12 cellular contexts compared by ENCODE assay signal in genomic region chr6:139308936-139309603, GRCh38. TPM values are rescaled to one million over a fixed set of nuclear protein-coding genes. Genes with fewer than 3 reads are reported as not detected.
A peak's percentile ranks its signal among the peaks of the same experiment; 100 is the strongest.
DNase-seq lines count a peak whose midpoint lies in the region; ATAC-seq and TF ChIP-seq lines count a peak whose summit lies in the region.
"Had no signal": no experiment of that assay in that cellular context is flagged by ENCODE, and none has a peak within 500 bp of the region (broad histone marks: within the 10 kb centered on the region; RNA-seq: fewer than 3 reads in every experiment).

No MANE protein-coding gene starts in this region.

- TF ChIP-seq CTCF in right atrium auricular region (IDR thresholded peaks at IDR 0.05) (no peak), uterus (IDR thresholded peaks at IDR 0.05) (no peak), esophagus muscularis mucosa (IDR thresholded peaks at IDR 0.05) (no peak)

- H3K27ac Mint-ChIP-seq in activated T-helper 17 cell treated with anti-CD3 and anti-CD28 coated beads, Interleukin-2, amount 50 U/mL, for 72 hours, result peak overlapping the region; percentile 15
- H3K27ac Mint-ChIP-seq: activated CD4-positive, alpha-beta T cell treated with anti-CD3 and anti-CD28 coated beads, Interleukin-2, amount 10 ng/mL, durations not matched to agents 7 days and 5 days had no signal

- H3K27me3 ChIP-seq in right atrium auricular region, result no peaks in the 10 kb centered on the region
- no peaks in the 10 kb centered on the region for H3K27me3 ChIP-seq in uterus
- no peaks in the 10 kb centered on the region for H3K27me3 ChIP-seq in esophagus muscularis mucosa

- peaks cover 11% of the 10 kb centered on the region for H3K4me1 Mint-ChIP-seq in activated T-helper 17 cell treated with anti-CD3 and anti-CD28 coated beads, Interleukin-2, amount 50 U/mL, for 72 hours

- H3K4me3 ChIP-seq in right atrium auricular region (no peak overlapping the region), uterus (no peak overlapping the region), esophagus muscularis mucosa (no peak overlapping the region)

- WGBS in esophagus muscularis mucosa, result 95% methylated on average over 2 of the region's 2 CpGs

- no peak for DNase-seq in Right ventricle myocardium superior
- DNase-seq in right atrium auricular region (ENCODE audit: low spot score), result no peak
- DNase-seq in kidney tubule cell (ENCODE audit: low spot score), result peak; percentile 35
- DNase-seq in uterus, result peak; percentile 31 to 36
- no peak for DNase-seq in esophagus muscularis mucosa (ENCODE audit: extremely low spot score)
- DNase-seq: activated CD4-positive, alpha-beta T cell treated with anti-CD3 and anti-CD28 coated beads, Interleukin-2, amount 10 ng/mL, durations not matched to agents 7 days and 5 days; AML-193; NCI-H2081 treated with DMSO at 0.1 percent for 48 hours had no signal

- no peaks in the 10 kb centered on the region for H3K4me1 ChIP-seq in right atrium auricular region
- H3K4me1 ChIP-seq in uterus, result no peaks in the 10 kb centered on the region
- peaks cover 0 to 11% (median 0%) of the 10 kb centered on the region in 4 donors for H3K4me1 ChIP-seq in esophagus muscularis mucosa

- H3K9me3 Mint-ChIP-seq in activated T-helper 17 cell treated with anti-CD3 and anti-CD28 coated beads, Interleukin-2, amount 50 U/mL, for 72 hours, result no peaks in the 10 kb centered on the region
- H3K9me3 Mint-ChIP-seq: activated CD4-positive, alpha-beta T cell treated with anti-CD3 and anti-CD28 coated beads, Interleukin-2, amount 10 ng/mL, durations not matched to agents 7 days and 5 days; central memory CD8-positive, alpha-beta T cell had no signal

- no peaks in the 10 kb centered on the region for H3K36me3 Mint-ChIP-seq in activated T-helper 17 cell treated with anti-CD3 and anti-CD28 coated beads, Interleukin-2, amount 50 U/mL, for 72 hours (ENCODE audit: low read depth)

- no peak for TF ChIP-seq POLR2A in uterus (IDR thresholded peaks at IDR 0.05)
- no peak for TF ChIP-seq POLR2A in esophagus muscularis mucosa (IDR thresholded peaks at IDR 0.05; ENCODE audit: low read depth)

- intact Hi-C loops in Right ventricle myocardium superior (cut with DNase I), result no loop called here
- intact Hi-C loops in uterus (cut with DNase I; ENCODE audit: low total_unique reads), result no loop called here
- intact Hi-C loops in esophagus muscularis mucosa (cut with DNase I), result no loop called here

- no peak for TF ChIP-seq EP300 in esophagus muscularis mucosa (IDR thresholded peaks at IDR 0.05)

- H3K9me3 ChIP-seq in right atrium auricular region, result no peaks in the 10 kb centered on the region
- no peaks in the 10 kb centered on the region for H3K9me3 ChIP-seq in uterus
- H3K9me3 ChIP-seq in esophagus muscularis mucosa, result no peaks in the 10 kb centered on the region

- H3K27ac ChIP-seq in right atrium auricular region (peak overlapping the region in 1 of 2 donors; percentile 9), uterus (no peak overlapping the region), esophagus muscularis mucosa (replicated peaks in 1 of 4) (no peak overlapping the region)

- no peaks in the 10 kb centered on the region for H3K27me3 Mint-ChIP-seq in activated T-helper 17 cell treated with anti-CD3 and anti-CD28 coated beads, Interleukin-2, amount 50 U/mL, for 72 hours
- H3K27me3 Mint-ChIP-seq: central memory CD8-positive, alpha-beta T cell had no signal

- H3K4me3 Mint-ChIP-seq in activated T-helper 17 cell treated with anti-CD3 and anti-CD28 coated beads, Interleukin-2, amount 50 U/mL, for 72 hours, result peak overlapping the region; percentile 40
- H3K4me3 Mint-ChIP-seq: activated CD4-positive, alpha-beta T cell treated with anti-CD3 and anti-CD28 coated beads, Interleukin-2, amount 10 ng/mL, durations not matched to agents 7 days and 5 days; central memory CD8-positive, alpha-beta T cell had no signal

- ATAC-seq in Right ventricle myocardium superior (ENCODE audit: poor library complexity) (peak; percentile 51), GM21528 (IDR thresholded peaks at IDR 0.05; ENCODE audit: low FRiP score, unreplicated experiment) (no peak), HG03025 (IDR thresholded peaks at IDR 0.05; ENCODE audit: low FRiP score, unreplicated experiment) (no peak)
- ATAC-seq in activated T-helper 17 cell treated with anti-CD3 and anti-CD28 coated beads, Interleukin-2, amount 50 U/mL, for 72 hours (replicated peaks), result no peak

- H3K36me3 ChIP-seq in right atrium auricular region (no peaks in the 10 kb centered on the region), uterus (no peaks in the 10 kb centered on the region), esophagus muscularis mucosa (no peaks in the 10 kb centered on the region)

RNA-seq across cellular contexts. Expression of gene TXLNB, which starts 17.3 kb away (rescaled TPM):
- total RNA-seq in Right ventricle myocardium superior (125 TPM), right atrium auricular region (100 to 1,000 TPM in 1 of 2 donors, 10 to 100 TPM in 1; 74.7 to 132 TPM), uterus (1 to 10 TPM in 3 of 4 donors, under 1 TPM in 1; 0.26 to 2.5 (median 1.9) TPM), esophagus muscularis mucosa (1 to 10 TPM; 2.1 to 5.7 (median 2.9) TPM)
- under 1 TPM; 0.24 to 0.37 TPM for total RNA-seq in activated T-helper 17 cell treated with anti-CD3 and anti-CD28 coated beads, Interleukin-2, amount 50 U/mL, for 72 hours

Comparison
In these comparisons a context has a peak if more than half of its experiments do, and no peak if none do; other contexts are left out.
1. DNase-seq: peak in kidney tubule cell (single experiment) and uterus (2 of 2); none in Right ventricle myocardium superior (single experiment), right atrium auricular region (single experiment) and esophagus muscularis mucosa (single experiment).
2. RNA of gene TXLNB, which starts 17.3 kb away (total RNA-seq): 74.7 to 132 TPM in right atrium auricular region and 125 TPM in Right ventricle myocardium superior (single experiment); 2.1 to 5.7 TPM in esophagus muscularis mucosa, 0.26 to 2.5 TPM in uterus and 0.24 to 0.37 TPM in activated T-helper 17 cell treated with anti-CD3 and anti-CD28 coated beads, Interleukin-2, amount 50 U/mL, for 72 hours; every median in the first group is over 10 times any median in the second.